5 cellular contexts compared by ENCODE assay signal in the genomic region with DNA sequence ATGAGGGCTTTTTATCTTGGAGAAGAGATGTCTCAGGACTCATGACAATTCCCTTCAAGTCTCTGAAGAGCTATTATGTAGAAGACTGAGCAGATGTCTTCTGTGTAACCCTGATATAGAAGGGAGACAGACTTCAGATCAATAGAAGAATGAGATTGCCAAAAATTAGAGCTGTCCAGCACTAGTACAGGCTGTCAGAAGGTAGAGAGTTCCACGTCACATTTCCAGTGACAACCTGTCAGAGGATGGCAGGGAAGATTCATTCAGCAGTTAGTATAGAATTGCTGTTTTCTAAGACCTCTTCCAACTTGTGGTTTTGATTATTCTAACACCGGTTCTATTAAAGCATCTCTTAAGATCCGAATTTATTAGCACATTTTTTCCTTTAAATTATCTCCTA.
"Had no signal": no experiment of that assay in that cellular context is flagged by ENCODE, and none has a peak within 500 bp of the region (broad histone marks: within the 10 kb centered on the region; RNA-seq: fewer than 3 reads in every experiment).

No MANE protein-coding gene starts in this region.

- DNase-seq: IMR-90, KBM-7 had no signal

- FAIRE-seq: HTR-8/SVneo, K562 had no signal

- H3K4me3 ChIP-seq: K562 had no signal

- ATAC-seq: K562 had no signal

- H3K27ac ChIP-seq: HL-60 had no signal
